1 cellular context compared by ENCODE assay signal in genomic region chr6:156771047-156771446, GRCh38.
TF ChIP-seq lines count a peak whose summit lies in the region.

No MANE protein-coding gene starts in this region.

TF ChIP-seq in K562, 482 proteins besides CTCF, POLR2A, EP300 and RAD21 (continued from another document):
- TF ChIP-seq STAT6 (CRISPR knock-in tag; IDR thresholded peaks at IDR 0.05): no peak
- TF ChIP-seq JUND (IDR thresholded peaks at IDR 0.05; ENCODE audit: borderline replicate concordance, low read depth, low read length): no peak
- peak; percentile 24; the same call in 1 of the 3 replicates for TF ChIP-seq JUND (tag; IDR thresholded peaks at IDR 0.05; ENCODE audit: borderline replicate concordance, low read depth, low read length)
- no peak for TF ChIP-seq HEY1 (CRISPR knock-in tag; IDR thresholded peaks at IDR 0.05; ENCODE audit: borderline replicate concordance)
- no peak for TF ChIP-seq SIN3A (IDR thresholded peaks at IDR 0.05; ENCODE audit: borderline replicate concordance in 2 of 2, control insufficient read depth in 1 of 2, low read depth in 2 of 2, low read length in 2 of 2)
- no peak for TF ChIP-seq RNF2 (IDR thresholded peaks at IDR 0.05)
- no peak for TF ChIP-seq VEZF1 (CRISPR knock-in tag; IDR thresholded peaks at IDR 0.05)
- 0 out of 2 replicates have a peak, but pooled peaks have one; percentile 1 for TF ChIP-seq CBFA2T3 (IDR thresholded peaks at IDR 0.05)
